Comparison of ENCODE assay signal across 1 cellular context in the genomic region with DNA sequence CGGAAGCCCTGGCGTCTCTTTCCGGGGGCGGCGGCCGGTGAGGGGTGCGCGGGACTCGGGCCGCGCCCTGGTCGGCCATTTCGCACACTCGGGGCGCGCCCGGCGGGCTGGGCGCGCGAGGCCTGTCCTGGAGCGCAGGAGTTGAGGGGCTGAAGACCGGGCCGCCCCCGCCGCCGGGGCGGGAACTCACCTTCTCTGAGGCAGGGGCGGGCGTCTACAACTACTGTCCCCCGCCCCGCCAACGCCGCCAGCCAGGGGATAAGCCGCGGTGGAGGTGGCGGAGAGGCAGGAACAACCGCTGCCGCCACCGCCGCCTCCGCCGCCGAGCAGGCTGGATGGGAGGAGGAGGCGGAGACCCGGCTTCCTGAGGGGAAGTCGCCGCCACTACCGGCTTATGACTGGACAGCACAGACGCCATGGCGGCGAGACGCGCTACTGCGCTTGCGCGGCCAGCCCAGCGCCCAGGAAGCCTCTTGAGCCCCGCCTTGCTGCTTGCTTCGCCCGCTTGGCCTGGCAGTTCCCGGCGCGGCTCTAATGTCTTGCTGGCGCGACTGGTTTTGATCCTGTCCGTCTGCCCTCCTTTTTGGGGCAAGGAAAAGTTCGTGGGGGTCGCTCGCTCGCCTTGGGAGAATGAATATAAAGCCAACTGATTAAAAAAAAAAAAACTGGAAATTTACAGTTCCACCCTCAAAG.
TF ChIP-seq lines count a peak whose summit lies in the region.

A gene (minus strand): TSS at position 348 of the 693 bp plus-strand sequence. CDS start 27,220 bp downstream, outside the sequence.

TF ChIP-seq in K562, 482 proteins besides CTCF, POLR2A, EP300 and RAD21 (continued from another document and continues in another):
- TF ChIP-seq, protein P1, sequence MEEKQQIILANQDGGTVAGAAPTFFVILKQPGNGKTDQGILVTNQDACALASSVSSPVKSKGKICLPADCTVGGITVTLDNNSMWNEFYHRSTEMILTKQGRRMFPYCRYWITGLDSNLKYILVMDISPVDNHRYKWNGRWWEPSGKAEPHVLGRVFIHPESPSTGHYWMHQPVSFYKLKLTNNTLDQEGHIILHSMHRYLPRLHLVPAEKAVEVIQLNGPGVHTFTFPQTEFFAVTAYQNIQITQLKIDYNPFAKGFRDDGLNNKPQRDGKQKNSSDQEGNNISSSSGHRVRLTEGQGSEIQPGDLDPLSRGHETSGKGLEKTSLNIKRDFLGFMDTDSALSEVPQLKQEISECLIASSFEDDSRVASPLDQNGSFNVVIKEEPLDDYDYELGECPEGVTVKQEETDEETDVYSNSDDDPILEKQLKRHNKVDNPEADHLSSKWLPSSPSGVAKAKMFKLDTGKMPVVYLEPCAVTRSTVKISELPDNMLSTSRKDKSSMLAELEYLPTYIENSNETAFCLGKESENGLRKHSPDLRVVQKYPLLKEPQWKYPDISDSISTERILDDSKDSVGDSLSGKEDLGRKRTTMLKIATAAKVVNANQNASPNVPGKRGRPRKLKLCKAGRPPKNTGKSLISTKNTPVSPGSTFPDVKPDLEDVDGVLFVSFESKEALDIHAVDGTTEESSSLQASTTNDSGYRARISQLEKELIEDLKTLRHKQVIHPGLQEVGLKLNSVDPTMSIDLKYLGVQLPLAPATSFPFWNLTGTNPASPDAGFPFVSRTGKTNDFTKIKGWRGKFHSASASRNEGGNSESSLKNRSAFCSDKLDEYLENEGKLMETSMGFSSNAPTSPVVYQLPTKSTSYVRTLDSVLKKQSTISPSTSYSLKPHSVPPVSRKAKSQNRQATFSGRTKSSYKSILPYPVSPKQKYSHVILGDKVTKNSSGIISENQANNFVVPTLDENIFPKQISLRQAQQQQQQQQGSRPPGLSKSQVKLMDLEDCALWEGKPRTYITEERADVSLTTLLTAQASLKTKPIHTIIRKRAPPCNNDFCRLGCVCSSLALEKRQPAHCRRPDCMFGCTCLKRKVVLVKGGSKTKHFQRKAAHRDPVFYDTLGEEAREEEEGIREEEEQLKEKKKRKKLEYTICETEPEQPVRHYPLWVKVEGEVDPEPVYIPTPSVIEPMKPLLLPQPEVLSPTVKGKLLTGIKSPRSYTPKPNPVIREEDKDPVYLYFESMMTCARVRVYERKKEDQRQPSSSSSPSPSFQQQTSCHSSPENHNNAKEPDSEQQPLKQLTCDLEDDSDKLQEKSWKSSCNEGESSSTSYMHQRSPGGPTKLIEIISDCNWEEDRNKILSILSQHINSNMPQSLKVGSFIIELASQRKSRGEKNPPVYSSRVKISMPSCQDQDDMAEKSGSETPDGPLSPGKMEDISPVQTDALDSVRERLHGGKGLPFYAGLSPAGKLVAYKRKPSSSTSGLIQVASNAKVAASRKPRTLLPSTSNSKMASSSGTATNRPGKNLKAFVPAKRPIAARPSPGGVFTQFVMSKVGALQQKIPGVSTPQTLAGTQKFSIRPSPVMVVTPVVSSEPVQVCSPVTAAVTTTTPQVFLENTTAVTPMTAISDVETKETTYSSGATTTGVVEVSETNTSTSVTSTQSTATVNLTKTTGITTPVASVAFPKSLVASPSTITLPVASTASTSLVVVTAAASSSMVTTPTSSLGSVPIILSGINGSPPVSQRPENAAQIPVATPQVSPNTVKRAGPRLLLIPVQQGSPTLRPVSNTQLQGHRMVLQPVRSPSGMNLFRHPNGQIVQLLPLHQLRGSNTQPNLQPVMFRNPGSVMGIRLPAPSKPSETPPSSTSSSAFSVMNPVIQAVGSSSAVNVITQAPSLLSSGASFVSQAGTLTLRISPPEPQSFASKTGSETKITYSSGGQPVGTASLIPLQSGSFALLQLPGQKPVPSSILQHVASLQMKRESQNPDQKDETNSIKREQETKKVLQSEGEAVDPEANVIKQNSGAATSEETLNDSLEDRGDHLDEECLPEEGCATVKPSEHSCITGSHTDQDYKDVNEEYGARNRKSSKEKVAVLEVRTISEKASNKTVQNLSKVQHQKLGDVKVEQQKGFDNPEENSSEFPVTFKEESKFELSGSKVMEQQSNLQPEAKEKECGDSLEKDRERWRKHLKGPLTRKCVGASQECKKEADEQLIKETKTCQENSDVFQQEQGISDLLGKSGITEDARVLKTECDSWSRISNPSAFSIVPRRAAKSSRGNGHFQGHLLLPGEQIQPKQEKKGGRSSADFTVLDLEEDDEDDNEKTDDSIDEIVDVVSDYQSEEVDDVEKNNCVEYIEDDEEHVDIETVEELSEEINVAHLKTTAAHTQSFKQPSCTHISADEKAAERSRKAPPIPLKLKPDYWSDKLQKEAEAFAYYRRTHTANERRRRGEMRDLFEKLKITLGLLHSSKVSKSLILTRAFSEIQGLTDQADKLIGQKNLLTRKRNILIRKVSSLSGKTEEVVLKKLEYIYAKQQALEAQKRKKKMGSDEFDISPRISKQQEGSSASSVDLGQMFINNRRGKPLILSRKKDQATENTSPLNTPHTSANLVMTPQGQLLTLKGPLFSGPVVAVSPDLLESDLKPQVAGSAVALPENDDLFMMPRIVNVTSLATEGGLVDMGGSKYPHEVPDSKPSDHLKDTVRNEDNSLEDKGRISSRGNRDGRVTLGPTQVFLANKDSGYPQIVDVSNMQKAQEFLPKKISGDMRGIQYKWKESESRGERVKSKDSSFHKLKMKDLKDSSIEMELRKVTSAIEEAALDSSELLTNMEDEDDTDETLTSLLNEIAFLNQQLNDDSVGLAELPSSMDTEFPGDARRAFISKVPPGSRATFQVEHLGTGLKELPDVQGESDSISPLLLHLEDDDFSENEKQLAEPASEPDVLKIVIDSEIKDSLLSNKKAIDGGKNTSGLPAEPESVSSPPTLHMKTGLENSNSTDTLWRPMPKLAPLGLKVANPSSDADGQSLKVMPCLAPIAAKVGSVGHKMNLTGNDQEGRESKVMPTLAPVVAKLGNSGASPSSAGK (IDR thresholded peaks at IDR 0.05), result peak; percentile 43; the same call in 1 of the 2 replicates
- TF ChIP-seq, protein P2, sequence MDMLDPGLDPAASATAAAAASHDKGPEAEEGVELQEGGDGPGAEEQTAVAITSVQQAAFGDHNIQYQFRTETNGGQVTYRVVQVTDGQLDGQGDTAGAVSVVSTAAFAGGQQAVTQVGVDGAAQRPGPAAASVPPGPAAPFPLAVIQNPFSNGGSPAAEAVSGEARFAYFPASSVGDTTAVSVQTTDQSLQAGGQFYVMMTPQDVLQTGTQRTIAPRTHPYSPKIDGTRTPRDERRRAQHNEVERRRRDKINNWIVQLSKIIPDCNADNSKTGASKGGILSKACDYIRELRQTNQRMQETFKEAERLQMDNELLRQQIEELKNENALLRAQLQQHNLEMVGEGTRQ (CRISPR knock-in tag; IDR thresholded peaks at IDR 0.05), result no peak
- TF ChIP-seq SOX6 (IDR thresholded peaks at IDR 0.05) (0 out of 2 replicates have a peak, but pooled peaks have one; percentile 11), PRPF4 (IDR thresholded peaks at IDR 0.05; ENCODE audit: insufficient read depth, low read depth, low read length, poor library complexity, severe bottlenecking) (peak; percentile 27), MTA3 (IDR thresholded peaks at IDR 0.05; ENCODE audit: borderline replicate concordance) (peak; percentile 74), ETV6 (IDR thresholded peaks at IDR 0.05; ENCODE audit: borderline replicate concordance in 1 of 2, low read depth in 2 of 2, low read length in 1 of 2) (no peak), ETV6 (CRISPR knock-in tag; IDR thresholded peaks at IDR 0.05; ENCODE audit: borderline replicate concordance) (no peak), ZNF830 (CRISPR knock-in tag; IDR thresholded peaks at IDR 0.05) (no peak), MAFK (IDR thresholded peaks at IDR 0.05; ENCODE audit: low read length) (no peak), ZNF444 (CRISPR knock-in tag; IDR thresholded peaks at IDR 0.05) (no peak), TOE1 (IDR thresholded peaks at IDR 0.05; ENCODE audit: borderline replicate concordance) (no peak), TOE1 (CRISPR knock-in tag; IDR thresholded peaks at IDR 0.05; ENCODE audit: borderline replicate concordance, low read depth) (no peak), ZNF134 (CRISPR knock-in tag; conservative IDR thresholded peaks at IDR 0.05) (0 out of 2 replicates have a peak, but pooled peaks have one; percentile 8), SIX5 (IDR thresholded peaks at IDR 0.05; ENCODE audit: borderline replicate concordance in 1 of 2, insufficient read depth in 1 of 2, low read depth in 1 of 2, low read length in 2 of 2) (no peak), ASH1L (IDR thresholded peaks at IDR 0.05; ENCODE audit: borderline replicate concordance, low read depth, partially characterized antibody) (peak; percentile 19), POLR2G (IDR thresholded peaks at IDR 0.05; ENCODE audit: low read depth, low read length) (peak; percentile 98), GABPB1 (CRISPR knock-in tag; IDR thresholded peaks at IDR 0.05) (0 out of 2 replicates have a peak, but pooled peaks have one; percentile 15), FOSL1 (tag; conservative IDR thresholded peaks at IDR 0.05) (peak; percentile 46; the same call in 1 of the 2 replicates), BRD4 (IDR thresholded peaks at IDR 0.05) (peak; percentile 90), CEBPG (CRISPR knock-in tag; IDR thresholded peaks at IDR 0.05) (no peak), CEBPG (tag; conservative IDR thresholded peaks at IDR 0.05 in 1 of 2, IDR thresholded peaks at IDR 0.05 in 1 of 2) (no peak), ZNF174 (CRISPR knock-in tag; IDR thresholded peaks at IDR 0.05) (no peak), KLF10 (CRISPR knock-in tag; IDR thresholded peaks at IDR 0.05) (no peak), CREB1 (IDR thresholded peaks at IDR 0.05) (0 out of 2 replicates have a peak, but pooled peaks have one; percentile 14), CREB1 (CRISPR knock-in tag; IDR thresholded peaks at IDR 0.05) (0 out of 2 replicates have a peak, but pooled peaks have one; percentile 33), ZNF212 (CRISPR knock-in tag; IDR thresholded peaks at IDR 0.05) (no peak), SMAD4 (CRISPR knock-in tag; conservative IDR thresholded peaks at IDR 0.05) (peak; percentile 82)
- TF ChIP-seq, protein P3, sequence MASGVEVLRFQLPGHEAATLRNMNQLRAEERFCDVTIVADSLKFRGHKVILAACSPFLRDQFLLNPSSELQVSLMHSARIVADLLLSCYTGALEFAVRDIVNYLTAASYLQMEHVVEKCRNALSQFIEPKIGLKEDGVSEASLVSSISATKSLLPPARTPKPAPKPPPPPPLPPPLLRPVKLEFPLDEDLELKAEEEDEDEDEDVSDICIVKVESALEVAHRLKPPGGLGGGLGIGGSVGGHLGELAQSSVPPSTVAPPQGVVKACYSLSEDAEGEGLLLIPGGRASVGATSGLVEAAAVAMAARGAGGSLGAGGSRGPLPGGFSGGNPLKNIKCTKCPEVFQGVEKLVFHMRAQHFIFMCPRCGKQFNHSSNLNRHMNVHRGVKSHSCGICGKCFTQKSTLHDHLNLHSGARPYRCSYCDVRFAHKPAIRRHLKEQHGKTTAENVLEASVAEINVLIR (CRISPR knock-in tag; IDR thresholded peaks at IDR 0.05), result no peak
- TF ChIP-seq, protein P4, sequence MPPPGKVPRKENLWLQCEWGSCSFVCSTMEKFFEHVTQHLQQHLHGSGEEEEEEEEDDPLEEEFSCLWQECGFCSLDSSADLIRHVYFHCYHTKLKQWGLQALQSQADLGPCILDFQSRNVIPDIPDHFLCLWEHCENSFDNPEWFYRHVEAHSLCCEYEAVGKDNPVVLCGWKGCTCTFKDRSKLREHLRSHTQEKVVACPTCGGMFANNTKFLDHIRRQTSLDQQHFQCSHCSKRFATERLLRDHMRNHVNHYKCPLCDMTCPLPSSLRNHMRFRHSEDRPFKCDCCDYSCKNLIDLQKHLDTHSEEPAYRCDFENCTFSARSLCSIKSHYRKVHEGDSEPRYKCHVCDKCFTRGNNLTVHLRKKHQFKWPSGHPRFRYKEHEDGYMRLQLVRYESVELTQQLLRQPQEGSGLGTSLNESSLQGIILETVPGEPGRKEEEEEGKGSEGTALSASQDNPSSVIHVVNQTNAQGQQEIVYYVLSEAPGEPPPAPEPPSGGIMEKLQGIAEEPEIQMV (tag; conservative IDR thresholded peaks at IDR 0.05; ENCODE audit: low read depth), result no peak
- TF ChIP-seq, protein P5, sequence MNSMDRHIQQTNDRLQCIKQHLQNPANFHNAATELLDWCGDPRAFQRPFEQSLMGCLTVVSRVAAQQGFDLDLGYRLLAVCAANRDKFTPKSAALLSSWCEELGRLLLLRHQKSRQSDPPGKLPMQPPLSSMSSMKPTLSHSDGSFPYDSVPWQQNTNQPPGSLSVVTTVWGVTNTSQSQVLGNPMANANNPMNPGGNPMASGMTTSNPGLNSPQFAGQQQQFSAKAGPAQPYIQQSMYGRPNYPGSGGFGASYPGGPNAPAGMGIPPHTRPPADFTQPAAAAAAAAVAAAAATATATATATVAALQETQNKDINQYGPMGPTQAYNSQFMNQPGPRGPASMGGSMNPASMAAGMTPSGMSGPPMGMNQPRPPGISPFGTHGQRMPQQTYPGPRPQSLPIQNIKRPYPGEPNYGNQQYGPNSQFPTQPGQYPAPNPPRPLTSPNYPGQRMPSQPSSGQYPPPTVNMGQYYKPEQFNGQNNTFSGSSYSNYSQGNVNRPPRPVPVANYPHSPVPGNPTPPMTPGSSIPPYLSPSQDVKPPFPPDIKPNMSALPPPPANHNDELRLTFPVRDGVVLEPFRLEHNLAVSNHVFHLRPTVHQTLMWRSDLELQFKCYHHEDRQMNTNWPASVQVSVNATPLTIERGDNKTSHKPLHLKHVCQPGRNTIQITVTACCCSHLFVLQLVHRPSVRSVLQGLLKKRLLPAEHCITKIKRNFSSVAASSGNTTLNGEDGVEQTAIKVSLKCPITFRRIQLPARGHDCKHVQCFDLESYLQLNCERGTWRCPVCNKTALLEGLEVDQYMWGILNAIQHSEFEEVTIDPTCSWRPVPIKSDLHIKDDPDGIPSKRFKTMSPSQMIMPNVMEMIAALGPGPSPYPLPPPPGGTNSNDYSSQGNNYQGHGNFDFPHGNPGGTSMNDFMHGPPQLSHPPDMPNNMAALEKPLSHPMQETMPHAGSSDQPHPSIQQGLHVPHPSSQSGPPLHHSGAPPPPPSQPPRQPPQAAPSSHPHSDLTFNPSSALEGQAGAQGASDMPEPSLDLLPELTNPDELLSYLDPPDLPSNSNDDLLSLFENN (IDR thresholded peaks at IDR 0.05; ENCODE audit: low read depth in 2 of 2, low read length in 2 of 2), result 0 out of 4 replicates have a peak, but pooled peaks of 1 of the 2 experiments have one; percentile 33
- TF ChIP-seq, protein P6, sequence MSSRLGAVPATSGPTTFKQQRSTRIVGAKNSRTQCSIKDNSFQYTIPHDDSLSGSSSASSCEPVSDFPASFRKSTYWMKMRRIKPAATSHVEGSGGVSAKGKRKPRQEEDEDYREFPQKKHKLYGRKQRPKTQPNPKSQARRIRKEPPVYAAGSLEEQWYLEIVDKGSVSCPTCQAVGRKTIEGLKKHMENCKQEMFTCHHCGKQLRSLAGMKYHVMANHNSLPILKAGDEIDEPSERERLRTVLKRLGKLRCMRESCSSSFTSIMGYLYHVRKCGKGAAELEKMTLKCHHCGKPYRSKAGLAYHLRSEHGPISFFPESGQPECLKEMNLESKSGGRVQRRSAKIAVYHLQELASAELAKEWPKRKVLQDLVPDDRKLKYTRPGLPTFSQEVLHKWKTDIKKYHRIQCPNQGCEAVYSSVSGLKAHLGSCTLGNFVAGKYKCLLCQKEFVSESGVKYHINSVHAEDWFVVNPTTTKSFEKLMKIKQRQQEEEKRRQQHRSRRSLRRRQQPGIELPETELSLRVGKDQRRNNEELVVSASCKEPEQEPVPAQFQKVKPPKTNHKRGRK (tag; IDR thresholded peaks at IDR 0.05), result no peak
